In the genomic region with DNA sequence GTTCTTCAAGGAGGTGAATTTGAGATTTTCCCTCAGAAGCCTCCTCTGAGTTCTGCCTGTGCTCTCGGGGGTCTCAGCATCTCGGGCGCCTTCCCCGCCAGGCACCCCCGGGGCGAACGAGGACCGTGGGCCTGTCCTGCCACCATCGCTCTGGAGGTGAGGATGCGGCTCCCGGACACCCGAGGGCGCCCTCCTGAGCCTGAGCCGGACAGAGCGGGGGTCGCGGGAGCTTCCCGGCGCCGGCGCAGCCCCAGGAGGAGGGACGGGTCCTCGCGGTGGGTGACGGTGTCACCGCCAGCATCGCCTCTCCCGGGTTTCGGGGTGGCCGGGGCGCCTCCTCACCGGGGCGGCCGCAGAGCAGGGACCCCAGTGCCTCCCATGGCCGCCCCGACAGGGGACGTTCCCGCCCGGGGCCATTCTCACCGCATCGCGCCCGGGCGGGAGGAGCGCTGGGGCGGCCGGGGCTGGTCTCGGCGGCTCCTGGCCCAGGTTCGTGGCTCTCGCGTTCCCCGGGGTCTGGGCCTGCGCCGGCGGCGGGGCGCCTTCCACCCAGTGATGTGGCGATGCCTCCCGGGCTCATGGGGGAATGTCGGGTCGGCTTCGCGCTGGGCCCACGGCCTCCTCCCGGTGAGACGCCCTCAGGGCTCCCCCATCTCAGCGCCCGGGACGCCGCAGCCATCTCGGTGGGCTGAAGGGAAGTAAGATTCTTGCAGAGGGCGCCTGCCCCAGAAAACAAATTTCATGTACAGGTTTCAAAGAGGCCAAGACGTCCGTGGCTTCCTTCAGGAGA, we compare ENCODE assay signal across 2 cellular contexts.
A peak's percentile ranks its signal among the peaks of the same experiment; 100 is the strongest.
TF ChIP-seq lines count a peak whose summit lies in the region.

No MANE protein-coding gene starts in this region.

TF ChIP-seq in HCT116, 20 proteins besides CTCF, POLR2A, EP300 and RAD21 (continued from another document):
- TF ChIP-seq, protein P1, sequence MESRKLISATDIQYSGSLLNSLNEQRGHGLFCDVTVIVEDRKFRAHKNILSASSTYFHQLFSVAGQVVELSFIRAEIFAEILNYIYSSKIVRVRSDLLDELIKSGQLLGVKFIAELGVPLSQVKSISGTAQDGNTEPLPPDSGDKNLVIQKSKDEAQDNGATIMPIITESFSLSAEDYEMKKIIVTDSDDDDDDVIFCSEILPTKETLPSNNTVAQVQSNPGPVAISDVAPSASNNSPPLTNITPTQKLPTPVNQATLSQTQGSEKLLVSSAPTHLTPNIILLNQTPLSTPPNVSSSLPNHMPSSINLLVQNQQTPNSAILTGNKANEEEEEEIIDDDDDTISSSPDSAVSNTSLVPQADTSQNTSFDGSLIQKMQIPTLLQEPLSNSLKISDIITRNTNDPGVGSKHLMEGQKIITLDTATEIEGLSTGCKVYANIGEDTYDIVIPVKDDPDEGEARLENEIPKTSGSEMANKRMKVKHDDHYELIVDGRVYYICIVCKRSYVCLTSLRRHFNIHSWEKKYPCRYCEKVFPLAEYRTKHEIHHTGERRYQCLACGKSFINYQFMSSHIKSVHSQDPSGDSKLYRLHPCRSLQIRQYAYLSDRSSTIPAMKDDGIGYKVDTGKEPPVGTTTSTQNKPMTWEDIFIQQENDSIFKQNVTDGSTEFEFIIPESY (IDR thresholded peaks at IDR 0.05; ENCODE audit: extremely low read depth, insufficient replicate concordance, low read length), result no peak
- no peak for TF ChIP-seq POLR2AphosphoS5 (IDR thresholded peaks at IDR 0.05; ENCODE audit: low read depth, low read length)
- no peak for TF ChIP-seq SRF (IDR thresholded peaks at IDR 0.05; ENCODE audit: low read depth)
- TF ChIP-seq JUND (IDR thresholded peaks at IDR 0.05), result no peak
- TF ChIP-seq, protein P2, sequence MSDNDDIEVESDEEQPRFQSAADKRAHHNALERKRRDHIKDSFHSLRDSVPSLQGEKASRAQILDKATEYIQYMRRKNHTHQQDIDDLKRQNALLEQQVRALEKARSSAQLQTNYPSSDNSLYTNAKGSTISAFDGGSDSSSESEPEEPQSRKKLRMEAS (IDR thresholded peaks at IDR 0.05), result no peak
- TF ChIP-seq SIN3A (IDR thresholded peaks at IDR 0.05; ENCODE audit: low read depth), result no peak
- TF ChIP-seq ELF1 (IDR thresholded peaks at IDR 0.05; ENCODE audit: borderline replicate concordance, low read depth), result no peak
- no peak for TF ChIP-seq CEBPB (IDR thresholded peaks at IDR 0.05; ENCODE audit: low read depth)
- no peak for TF ChIP-seq ZFX (IDR thresholded peaks at IDR 0.05)
- TF ChIP-seq FOSL1 (IDR thresholded peaks at IDR 0.05; ENCODE audit: low read depth), result no peak
- no peak for TF ChIP-seq EZH2phosphoT487 (IDR thresholded peaks at IDR 0.05; ENCODE audit: borderline replicate concordance)
- no peak for TF ChIP-seq TCF7L2 (IDR thresholded peaks at IDR 0.05; ENCODE audit: borderline replicate concordance, extremely low read depth, insufficient read depth, insufficient read length)
- TF ChIP-seq, protein P3, sequence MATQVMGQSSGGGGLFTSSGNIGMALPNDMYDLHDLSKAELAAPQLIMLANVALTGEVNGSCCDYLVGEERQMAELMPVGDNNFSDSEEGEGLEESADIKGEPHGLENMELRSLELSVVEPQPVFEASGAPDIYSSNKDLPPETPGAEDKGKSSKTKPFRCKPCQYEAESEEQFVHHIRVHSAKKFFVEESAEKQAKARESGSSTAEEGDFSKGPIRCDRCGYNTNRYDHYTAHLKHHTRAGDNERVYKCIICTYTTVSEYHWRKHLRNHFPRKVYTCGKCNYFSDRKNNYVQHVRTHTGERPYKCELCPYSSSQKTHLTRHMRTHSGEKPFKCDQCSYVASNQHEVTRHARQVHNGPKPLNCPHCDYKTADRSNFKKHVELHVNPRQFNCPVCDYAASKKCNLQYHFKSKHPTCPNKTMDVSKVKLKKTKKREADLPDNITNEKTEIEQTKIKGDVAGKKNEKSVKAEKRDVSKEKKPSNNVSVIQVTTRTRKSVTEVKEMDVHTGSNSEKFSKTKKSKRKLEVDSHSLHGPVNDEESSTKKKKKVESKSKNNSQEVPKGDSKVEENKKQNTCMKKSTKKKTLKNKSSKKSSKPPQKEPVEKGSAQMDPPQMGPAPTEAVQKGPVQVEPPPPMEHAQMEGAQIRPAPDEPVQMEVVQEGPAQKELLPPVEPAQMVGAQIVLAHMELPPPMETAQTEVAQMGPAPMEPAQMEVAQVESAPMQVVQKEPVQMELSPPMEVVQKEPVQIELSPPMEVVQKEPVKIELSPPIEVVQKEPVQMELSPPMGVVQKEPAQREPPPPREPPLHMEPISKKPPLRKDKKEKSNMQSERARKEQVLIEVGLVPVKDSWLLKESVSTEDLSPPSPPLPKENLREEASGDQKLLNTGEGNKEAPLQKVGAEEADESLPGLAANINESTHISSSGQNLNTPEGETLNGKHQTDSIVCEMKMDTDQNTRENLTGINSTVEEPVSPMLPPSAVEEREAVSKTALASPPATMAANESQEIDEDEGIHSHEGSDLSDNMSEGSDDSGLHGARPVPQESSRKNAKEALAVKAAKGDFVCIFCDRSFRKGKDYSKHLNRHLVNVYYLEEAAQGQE (IDR thresholded peaks at IDR 0.05; ENCODE audit: low read depth), result no peak
- TF ChIP-seq ZNF274 (IDR thresholded peaks at IDR 0.05; ENCODE audit: low read depth, low read length), result no peak
- TF ChIP-seq EGR1 (IDR thresholded peaks at IDR 0.05; ENCODE audit: low read depth), result no peak
- TF ChIP-seq, protein P4, sequence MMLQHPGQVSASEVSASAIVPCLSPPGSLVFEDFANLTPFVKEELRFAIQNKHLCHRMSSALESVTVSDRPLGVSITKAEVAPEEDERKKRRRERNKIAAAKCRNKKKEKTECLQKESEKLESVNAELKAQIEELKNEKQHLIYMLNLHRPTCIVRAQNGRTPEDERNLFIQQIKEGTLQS (IDR thresholded peaks at IDR 0.05), result no peak
- no peak for TF ChIP-seq YY1 (IDR thresholded peaks at IDR 0.05; ENCODE audit: extremely low read depth, insufficient replicate concordance, low read depth, low read length)

TF ChIP-seq in K562, 482 proteins besides CTCF, POLR2A, EP300 and RAD21 (continued from another document):
- TF ChIP-seq, protein P5, sequence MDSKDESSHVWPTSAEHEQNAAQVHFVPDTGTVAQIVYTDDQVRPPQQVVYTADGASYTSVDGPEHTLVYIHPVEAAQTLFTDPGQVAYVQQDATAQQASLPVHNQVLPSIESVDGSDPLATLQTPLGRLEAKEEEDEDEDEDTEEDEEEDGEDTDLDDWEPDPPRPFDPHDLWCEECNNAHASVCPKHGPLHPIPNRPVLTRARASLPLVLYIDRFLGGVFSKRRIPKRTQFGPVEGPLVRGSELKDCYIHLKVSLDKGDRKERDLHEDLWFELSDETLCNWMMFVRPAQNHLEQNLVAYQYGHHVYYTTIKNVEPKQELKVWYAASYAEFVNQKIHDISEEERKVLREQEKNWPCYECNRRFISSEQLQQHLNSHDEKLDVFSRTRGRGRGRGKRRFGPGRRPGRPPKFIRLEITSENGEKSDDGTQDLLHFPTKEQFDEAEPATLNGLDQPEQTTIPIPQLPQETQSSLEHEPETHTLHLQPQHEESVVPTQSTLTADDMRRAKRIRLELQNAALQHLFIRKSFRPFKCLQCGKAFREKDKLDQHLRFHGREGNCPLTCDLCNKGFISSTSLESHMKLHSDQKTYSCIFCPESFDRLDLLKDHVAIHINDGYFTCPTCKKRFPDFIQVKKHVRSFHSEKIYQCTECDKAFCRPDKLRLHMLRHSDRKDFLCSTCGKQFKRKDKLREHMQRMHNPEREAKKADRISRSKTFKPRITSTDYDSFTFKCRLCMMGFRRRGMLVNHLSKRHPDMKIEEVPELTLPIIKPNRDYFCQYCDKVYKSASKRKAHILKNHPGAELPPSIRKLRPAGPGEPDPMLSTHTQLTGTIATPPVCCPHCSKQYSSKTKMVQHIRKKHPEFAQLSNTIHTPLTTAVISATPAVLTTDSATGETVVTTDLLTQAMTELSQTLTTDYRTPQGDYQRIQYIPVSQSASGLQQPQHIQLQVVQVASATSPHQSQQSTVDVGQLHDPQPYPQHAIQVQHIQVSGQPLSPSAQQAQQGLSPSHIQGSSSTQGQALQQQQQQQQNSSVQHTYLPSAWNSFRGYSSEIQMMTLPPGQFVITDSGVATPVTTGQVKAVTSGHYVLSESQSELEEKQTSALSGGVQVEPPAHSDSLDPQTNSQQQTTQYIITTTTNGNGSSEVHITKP (IDR thresholded peaks at IDR 0.05; ENCODE audit: partially characterized antibody), result peak; percentile 70
- TF ChIP-seq, protein P6, sequence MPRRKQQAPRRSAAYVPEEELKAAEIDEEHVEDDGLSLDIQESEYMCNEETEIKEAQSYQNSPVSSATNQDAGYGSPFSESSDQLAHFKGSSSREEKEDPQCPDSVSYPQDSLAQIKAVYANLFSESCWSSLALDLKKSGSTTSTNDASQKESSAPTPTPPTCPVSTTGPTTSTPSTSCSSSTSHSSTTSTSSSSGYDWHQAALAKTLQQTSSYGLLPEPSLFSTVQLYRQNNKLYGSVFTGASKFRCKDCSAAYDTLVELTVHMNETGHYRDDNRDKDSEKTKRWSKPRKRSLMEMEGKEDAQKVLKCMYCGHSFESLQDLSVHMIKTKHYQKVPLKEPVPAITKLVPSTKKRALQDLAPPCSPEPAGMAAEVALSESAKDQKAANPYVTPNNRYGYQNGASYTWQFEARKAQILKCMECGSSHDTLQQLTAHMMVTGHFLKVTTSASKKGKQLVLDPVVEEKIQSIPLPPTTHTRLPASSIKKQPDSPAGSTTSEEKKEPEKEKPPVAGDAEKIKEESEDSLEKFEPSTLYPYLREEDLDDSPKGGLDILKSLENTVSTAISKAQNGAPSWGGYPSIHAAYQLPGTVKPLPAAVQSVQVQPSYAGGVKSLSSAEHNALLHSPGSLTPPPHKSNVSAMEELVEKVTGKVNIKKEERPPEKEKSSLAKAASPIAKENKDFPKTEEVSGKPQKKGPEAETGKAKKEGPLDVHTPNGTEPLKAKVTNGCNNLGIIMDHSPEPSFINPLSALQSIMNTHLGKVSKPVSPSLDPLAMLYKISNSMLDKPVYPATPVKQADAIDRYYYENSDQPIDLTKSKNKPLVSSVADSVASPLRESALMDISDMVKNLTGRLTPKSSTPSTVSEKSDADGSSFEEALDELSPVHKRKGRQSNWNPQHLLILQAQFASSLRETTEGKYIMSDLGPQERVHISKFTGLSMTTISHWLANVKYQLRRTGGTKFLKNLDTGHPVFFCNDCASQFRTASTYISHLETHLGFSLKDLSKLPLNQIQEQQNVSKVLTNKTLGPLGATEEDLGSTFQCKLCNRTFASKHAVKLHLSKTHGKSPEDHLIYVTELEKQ (CRISPR knock-in tag; IDR thresholded peaks at IDR 0.05), result no peak
- 0 out of 2 replicates have a peak, but pooled peaks have one; percentile 18 for TF ChIP-seq SMC3 (conservative IDR thresholded peaks at IDR 0.05; ENCODE audit: insufficient read depth, low read depth, low read length)
